Comparison of ENCODE assay signal across 20 cellular contexts in the genomic region with DNA sequence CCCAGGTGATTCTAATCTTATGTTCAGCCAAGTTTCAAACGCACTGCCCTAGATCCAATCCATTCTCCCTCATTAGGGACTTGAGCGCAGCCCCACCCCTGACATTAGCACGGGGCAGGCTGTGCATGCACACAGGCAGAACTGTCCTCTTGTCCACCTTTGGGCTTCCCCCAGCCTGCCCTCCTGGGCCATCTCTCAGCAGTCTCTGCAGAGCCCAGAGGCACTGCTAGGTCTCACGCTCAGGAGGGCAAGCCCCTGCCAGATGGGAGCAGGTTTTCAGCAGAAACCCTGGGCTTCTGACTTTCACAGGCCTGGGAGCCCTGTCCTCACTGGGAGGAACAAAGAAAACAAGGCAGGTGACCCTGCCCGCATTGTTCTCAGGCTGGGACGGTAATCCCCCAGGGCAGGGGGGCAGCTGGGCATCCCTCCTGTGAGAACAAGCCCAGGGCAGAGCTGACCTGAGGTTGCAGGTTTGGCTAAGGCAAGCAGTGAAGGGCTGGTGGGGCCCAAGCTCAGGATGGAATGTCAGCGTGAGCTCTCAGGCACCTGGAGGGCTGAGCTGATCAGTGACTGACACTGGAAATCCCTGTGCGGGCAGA. TPM values are rescaled to one million over a fixed set of nuclear protein-coding genes. Genes with fewer than 3 reads are reported as not detected.
DNase-seq lines count a peak whose midpoint lies in the region; ATAC-seq and TF ChIP-seq lines count a peak whose summit lies in the region.
"Had no signal": no experiment of that assay in that cellular context is flagged by ENCODE, and none has a peak within 500 bp of the region (broad histone marks: within the 10 kb centered on the region; RNA-seq: fewer than 3 reads in every experiment).

No MANE protein-coding gene starts in this region.

- H3K36me3 ChIP-seq in colonic mucosa (no peaks in the 10 kb centered on the region), mucosa of descending colon (ENCODE audit: low read depth) (no peaks in the 10 kb centered on the region), tibial nerve (no peaks in the 10 kb centered on the region)
- H3K36me3 ChIP-seq: BLaER1, SJCRH30 had no signal

- peak; percentile 4 for ATAC-seq in mucosa of descending colon
- no peak for ATAC-seq in GM18505 (IDR thresholded peaks at IDR 0.05; ENCODE audit: unreplicated experiment)
- ATAC-seq in HG03378 (IDR thresholded peaks at IDR 0.05; ENCODE audit: unreplicated experiment): no peak
- no peak for ATAC-seq in left ventricle myocardium superior
- ATAC-seq: activated CD4-positive, alpha-beta T cell treated with anti-CD3 and anti-CD28 coated beads for 36 hours; stimulated activated memory B cell treated with anti-CD40 and anti-IgM and Interleukin-4, amounts not matched to agents 10 μg/mL and 1 μg/mL and 100 μg/mL, for 72 hours had no signal

- no peak for TF ChIP-seq POLR2A in tibial nerve (IDR thresholded peaks at IDR 0.05)
- no peak for TF ChIP-seq POLR2A in GM18505 (IDR thresholded peaks at IDR 0.05; ENCODE audit: borderline replicate concordance, extremely low read depth, insufficient read depth, insufficient read length)

- 73 to 78% methylated on average over 5 to 6 of the region's 8 CpGs for WGBS in tibial nerve, 2 donors

- H3K9me3 ChIP-seq in colonic mucosa (no peaks in the 10 kb centered on the region), mucosa of descending colon (no peaks in the 10 kb centered on the region), tibial nerve (no peaks in the 10 kb centered on the region)
- H3K9me3 ChIP-seq: BLaER1, SJCRH30 had no signal

- no peak for TF ChIP-seq EP300 in tibial nerve (IDR thresholded peaks at IDR 0.05)

- peak; percentile 18 for DNase-seq in NCI-H82 (lab: John Stamatoyannopoulos, UW)
- DNase-seq in NCI-H82 treated with DMSO at 0.1 percent for 48 hours (lab: John Stamatoyannopoulos, UW; ENCODE audit: unreplicated experiment): no peak
- no peak for DNase-seq in colonic mucosa
- DNase-seq in mucosa of descending colon: no peak
- no peak for DNase-seq in tibial nerve (ENCODE audit: low spot score in 2 of 2)
- no peak for DNase-seq in left ventricle myocardium superior
- DNase-seq: activated CD4-positive, alpha-beta T cell treated with anti-CD3 and anti-CD28 coated beads for 36 hours; activated CD8-positive, alpha-beta memory T cell treated with anti-CD3 and anti-CD28 coated beads, Interleukin-2, amount 50 U/mL, for 48 hours; activated naive CD4-positive, alpha-beta T cell treated with Interleukin-2 at 50 U/mL for 16 hours; foreskin melanocyte; KG1; NCI-H226; SJCRH30 had no signal

- H3K27ac ChIP-seq in colonic mucosa (peak overlapping the region; percentile 82), tibial nerve (peak overlapping the region in 3 of 4 donors; percentile 40 to 52 (median 41))
- H3K27ac ChIP-seq: 22Rv1, BLaER1, SJCRH30 had no signal

- intact Hi-C loops in colonic mucosa (cut with DNase I): no loop called here
- intact Hi-C loops in mucosa of descending colon (cut with DNase I, micrococcal nuclease): no loop called here
- intact Hi-C loops in left ventricle myocardium superior (cut with micrococcal nuclease): no loop called here

- peak overlapping the region in 1 of 2 donors; percentile 66 for H3K9ac ChIP-seq in colonic mucosa (ENCODE audit: low read depth in 2 of 2, low read length in 2 of 2)
- H3K9ac ChIP-seq: BLaER1 had no signal

- no peaks in the 10 kb centered on the region for H3K27me3 ChIP-seq in colonic mucosa
- H3K27me3 ChIP-seq in tibial nerve: no peaks in the 10 kb centered on the region
- H3K27me3 ChIP-seq: BLaER1, SJCRH30 had no signal

- H3K4me1 ChIP-seq in colonic mucosa (peaks cover 34% of the 10 kb centered on the region), mucosa of descending colon (ENCODE audit: low read depth) (peaks cover 69% of the 10 kb centered on the region), tibial nerve (peaks cover 0 to 78% (median 29%) of the 10 kb centered on the region in 4 donors)

- TF ChIP-seq CTCF in colonic mucosa (IDR thresholded peaks at IDR 0.05) (no peak), mucosa of descending colon (IDR thresholded peaks at IDR 0.05) (no peak), tibial nerve (IDR thresholded peaks at IDR 0.05) (no peak)

- no peak overlapping the region for H3K4me3 ChIP-seq in colonic mucosa
- no peak overlapping the region for H3K4me3 ChIP-seq in mucosa of descending colon
- no peak overlapping the region for H3K4me3 ChIP-seq in tibial nerve
- H3K4me3 ChIP-seq: BLaER1, SJCRH30 had no signal

RNA-seq across cellular contexts. Expression of a gene that starts 24.5 kb away (rescaled TPM):
- total RNA-seq in colonic mucosa: 10 to 100 TPM; 26.9 to 39.6 TPM
- total RNA-seq in mucosa of descending colon: 10 to 100 TPM; 33.6 to 69.8 (median 42.7) TPM
- 10 to 100 TPM; 16.7 to 20.0 (median 18.4) TPM for total RNA-seq in tibial nerve
- total RNA-seq in left ventricle myocardium superior: 0.50 TPM
- total RNA-seq: endothelial cell of umbilical vein, osteoblast had no signal

Comparison
In these comparisons a context has a peak if more than half of its experiments do, and no peak if none do; other contexts are left out.
1. RNA of a gene that starts 24.5 kb away (total RNA-seq): 33.6 to 69.8 TPM in mucosa of descending colon, 26.9 to 39.6 TPM in colonic mucosa and 16.7 to 20.0 TPM in tibial nerve; 0.50 TPM in left ventricle myocardium superior (single experiment); every median in the first group is over 10 times any median in the second.